ENCODE assay signal across 9 cellular contexts in the genomic region with DNA sequence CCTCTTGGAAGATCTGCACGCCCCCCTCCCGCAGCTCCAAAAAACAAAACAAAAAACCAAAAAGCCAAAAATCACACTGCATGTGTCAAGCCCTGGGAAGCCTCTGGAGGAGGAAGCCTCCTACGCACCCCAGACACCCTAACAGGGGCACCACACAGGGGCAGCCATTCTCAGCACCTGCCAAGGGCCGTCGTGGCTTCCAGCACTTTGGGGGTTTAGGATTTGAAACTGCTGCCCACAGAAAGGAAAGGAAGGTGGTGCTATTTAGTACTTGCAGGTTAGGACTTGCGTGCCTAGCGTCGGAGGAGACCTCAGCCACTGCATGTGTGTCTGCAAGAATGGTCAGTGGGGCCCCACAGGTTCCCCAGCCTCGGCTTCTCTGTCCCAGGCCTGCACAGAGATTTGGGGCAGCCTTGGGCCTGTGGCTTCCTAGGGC. TPM values are rescaled to one million over a fixed set of nuclear protein-coding genes. Genes with fewer than 3 reads are reported as not detected.
A peak's percentile ranks its signal among the peaks of the same experiment; 100 is the strongest.
DNase-seq lines count a peak whose midpoint lies in the region; ATAC-seq, FAIRE-seq and TF ChIP-seq lines count a peak whose summit lies in the region.
"Had no signal": no experiment of that assay in that cellular context is flagged by ENCODE, and none has a peak within 500 bp of the region (broad histone marks: within the 10 kb centered on the region; RNA-seq: fewer than 3 reads in every experiment).

No MANE protein-coding gene starts in this region.

- peaks cover 4% of the 10 kb centered on the region for H3K4me1 Mint-ChIP-seq in mesothelial cell of epicardium

- no TSS peak for BruUV-seq in HepG2 (replicated peaks; lab: Mats Ljungman, UMichigan)

- FAIRE-seq in HepG2 (lab: Jason Lieb, UNC): no peak

- H3K9me3 Mint-ChIP-seq in mesothelial cell of epicardium: no peaks in the 10 kb centered on the region

- peak; percentile 20 for ATAC-seq in GM18505 (IDR thresholded peaks at IDR 0.05; ENCODE audit: unreplicated experiment)
- peak; percentile 6 for ATAC-seq in GM21619 (IDR thresholded peaks at IDR 0.05; ENCODE audit: unreplicated experiment)
- ATAC-seq in HepG2: peak; percentile 4; the same call in 1 of the 3 replicates

- no peaks in the 10 kb centered on the region for H3K36me3 Mint-ChIP-seq in mesothelial cell of epicardium

- TF ChIP-seq POLR2A in GM18505 (IDR thresholded peaks at IDR 0.05; ENCODE audit: borderline replicate concordance, extremely low read depth, insufficient read depth, insufficient read length) (no peak), NB4 (IDR thresholded peaks at IDR 0.05; ENCODE audit: extremely low read depth, insufficient read length) (no peak), HepG2 (IDR thresholded peaks at IDR 0.05; ENCODE audit: insufficient read depth in 1 of 2, low read depth in 2 of 2, low read length in 2 of 2) (no peak)

- TF ChIP-seq CTCF in NB4 (IDR thresholded peaks at IDR 0.05; ENCODE audit: low read depth, low read length) (no peak), HepG2 (CRISPR knock-in tag; IDR thresholded peaks at IDR 0.05) (no peak), mesothelial cell of epicardium (IDR thresholded peaks at IDR 0.05; ENCODE audit: unreplicated experiment) (no peak)

- peaks cover 2 to 66% of the 10 kb centered on the region in 2 experiments; a peak in 4 of 5 replicates for H3K27me3 ChIP-seq in HepG2 (ENCODE audit: control insufficient read depth in 1 of 2, insufficient read depth in 2 of 2, low read length in 2 of 2)

- H3K36me3 ChIP-seq in HepG2 (replicated peaks in 1 of 2; ENCODE audit: control insufficient read depth in 1 of 2, insufficient read depth in 2 of 2, low read length in 2 of 2): no peaks in the 10 kb centered on the region
- H3K36me3 ChIP-seq: esophagus muscularis mucosa had no signal

- TF ChIP-seq EP300 in HepG2 (IDR thresholded peaks at IDR 0.05; ENCODE audit: low read depth in 2 of 2, low read length in 2 of 2) (no peak), HepG2 (CRISPR knock-in tag; IDR thresholded peaks at IDR 0.05; ENCODE audit: borderline replicate concordance) (no peak)

- CTCF ChIA-PET in HepG2 (lab: Yijun Ruan, JAX; ENCODE audit: low intra/inter-chr PET ratio, low total read pairs): no interaction called here

- POLR2A ChIA-PET in HepG2 (lab: Yijun Ruan, JAX): no interaction called here

- H3K27ac ChIP-seq in HepG2 (ENCODE audit: extremely low read length, insufficient read depth, low read length): no peak overlapping the region
- H3K27ac ChIP-seq: esophagus muscularis mucosa had no signal

- H3K27me3 Mint-ChIP-seq in mesothelial cell of epicardium (ENCODE audit: low read depth): peaks cover 2% of the 10 kb centered on the region

- no peak overlapping the region for H3K9ac ChIP-seq in HepG2 (ENCODE audit: insufficient read depth, low read depth, low read length)

- H3K4me3 ChIP-seq in NB4 (ENCODE audit: low read depth, low read length) (no peak overlapping the region), HepG2 (replicated peaks in 1 of 3; ENCODE audit: insufficient read depth in 1 of 3, low read depth in 2 of 3, low read length in 3 of 3) (no peak overlapping the region)

- WGBS in HepG2 (ENCODE audit: low lambda C conversion rate): 42% methylated on average over 6 of the region's 9 CpGs

- H3K4me3 Mint-ChIP-seq in mesothelial cell of epicardium: no peak overlapping the region

- H3K79me2 ChIP-seq in HepG2 (ENCODE audit: insufficient read depth, low read length): no peaks in the 10 kb centered on the region

- DNase-seq in NB4 (ENCODE audit: low read depth) (peak; percentile 70), HepG2 (ENCODE audit: low spot score) (no peak), glomerular visceral epithelial cell (ENCODE audit: extremely low spot score) (no peak), mesothelial cell of epicardium (ENCODE audit: low spot score in 2 of 2, unreplicated experiment in 2 of 2) (no peak), GM19240 (ENCODE audit: insufficient read length, low spot score) (no peak), NCI-H510A treated with DMSO at 0.1 percent for 48 hours (lab: John Stamatoyannopoulos, UW) (no peak)

- in situ Hi-C loops in HepG2 (cut with HindIII; ENCODE audit: extremely low pct_ligation_motif_present, low pct_unique_long_range_greater_than_20kb): no loop called here

- no peaks in the 10 kb centered on the region for H4K20me1 ChIP-seq in HepG2 (ENCODE audit: insufficient read depth, low read length)

- intact Hi-C loops in HepG2 (cut with micrococcal nuclease; ENCODE audit: unreplicated experiment): no loop called here

- H3K4me2 ChIP-seq in HepG2 (ENCODE audit: low read depth, low read length): no peak overlapping the region

- H3K27ac Mint-ChIP-seq in mesothelial cell of epicardium: no peak overlapping the region

- no peak overlapping the region for H2AFZ ChIP-seq in HepG2 (ENCODE audit: low read length)

- TF ChIP-seq RAD21 in HepG2 (CRISPR knock-in tag; IDR thresholded peaks at IDR 0.05): no peak

- no peaks in the 10 kb centered on the region for H3K9me3 ChIP-seq in HepG2 (ENCODE audit: low read length)
- H3K9me3 ChIP-seq: esophagus muscularis mucosa had no signal

- H3K4me1 ChIP-seq in HepG2 (ENCODE audit: insufficient read depth, low read length): no peaks in the 10 kb centered on the region
- H3K4me1 ChIP-seq: esophagus muscularis mucosa had no signal

TF ChIP-seq in HepG2, 621 proteins besides CTCF, POLR2A, EP300 and RAD21 (continues in another document):
- TF ChIP-seq ZNF558 (CRISPR knock-in tag; IDR thresholded peaks at IDR 0.05; ENCODE audit: borderline replicate concordance) (no peak), TCF7 (IDR thresholded peaks at IDR 0.05; ENCODE audit: low read depth) (no peak), ZFY (CRISPR knock-in tag; IDR thresholded peaks at IDR 0.05) (no peak), ZNF724P (CRISPR knock-in tag; IDR thresholded peaks at IDR 0.05; ENCODE audit: borderline replicate concordance) (no peak)
- TF ChIP-seq, protein P1, sequence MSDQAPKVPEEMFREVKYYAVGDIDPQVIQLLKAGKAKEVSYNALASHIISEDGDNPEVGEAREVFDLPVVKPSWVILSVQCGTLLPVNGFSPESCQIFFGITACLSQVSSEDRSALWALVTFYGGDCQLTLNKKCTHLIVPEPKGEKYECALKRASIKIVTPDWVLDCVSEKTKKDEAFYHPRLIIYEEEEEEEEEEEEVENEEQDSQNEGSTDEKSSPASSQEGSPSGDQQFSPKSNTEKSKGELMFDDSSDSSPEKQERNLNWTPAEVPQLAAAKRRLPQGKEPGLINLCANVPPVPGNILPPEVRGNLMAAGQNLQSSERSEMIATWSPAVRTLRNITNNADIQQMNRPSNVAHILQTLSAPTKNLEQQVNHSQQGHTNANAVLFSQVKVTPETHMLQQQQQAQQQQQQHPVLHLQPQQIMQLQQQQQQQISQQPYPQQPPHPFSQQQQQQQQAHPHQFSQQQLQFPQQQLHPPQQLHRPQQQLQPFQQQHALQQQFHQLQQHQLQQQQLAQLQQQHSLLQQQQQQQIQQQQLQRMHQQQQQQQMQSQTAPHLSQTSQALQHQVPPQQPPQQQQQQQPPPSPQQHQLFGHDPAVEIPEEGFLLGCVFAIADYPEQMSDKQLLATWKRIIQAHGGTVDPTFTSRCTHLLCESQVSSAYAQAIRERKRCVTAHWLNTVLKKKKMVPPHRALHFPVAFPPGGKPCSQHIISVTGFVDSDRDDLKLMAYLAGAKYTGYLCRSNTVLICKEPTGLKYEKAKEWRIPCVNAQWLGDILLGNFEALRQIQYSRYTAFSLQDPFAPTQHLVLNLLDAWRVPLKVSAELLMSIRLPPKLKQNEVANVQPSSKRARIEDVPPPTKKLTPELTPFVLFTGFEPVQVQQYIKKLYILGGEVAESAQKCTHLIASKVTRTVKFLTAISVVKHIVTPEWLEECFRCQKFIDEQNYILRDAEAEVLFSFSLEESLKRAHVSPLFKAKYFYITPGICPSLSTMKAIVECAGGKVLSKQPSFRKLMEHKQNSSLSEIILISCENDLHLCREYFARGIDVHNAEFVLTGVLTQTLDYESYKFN (CRISPR knock-in tag; conservative IDR thresholded peaks at IDR 0.05): no peak

RNA-seq across cellular contexts. Expression of a gene that starts 0.4 kb away (rescaled TPM):
- total RNA-seq in HepG2 (2016; rRNA removed; fragmentation: Illumina TruSeq; extraction: Trizol) (not detected in 2 replicates), mesothelial cell of epicardium (not detected in 3 replicates)
- total RNA-seq in HepG2 (2016; cell fraction: cytosol; rRNA removed; fragmentation: Illumina TruSeq; extraction: Trizol; ENCODE audit: low read depth): not detected in 2 replicates
- 0.04 TPM in 1 of 2 replicates, not detected in the other for total RNA-seq in HepG2 (2016; cell fraction: insoluble cytoplasmic fraction; rRNA removed; fragmentation: Illumina TruSeq; extraction: Trizol)
- not detected in 2 replicates for total RNA-seq in HepG2 (2016; cell fraction: membrane; rRNA removed; fragmentation: Illumina TruSeq; extraction: Trizol)
- total RNA-seq in HepG2 (2016; cell fraction: nucleus; rRNA removed; fragmentation: Illumina TruSeq; extraction: Trizol): not detected in 2 replicates
- not detected in 2 replicates for polyA plus RNA-seq in HepG2 (2011; rRNA removed)
- 0.04 TPM in 1 of 2 replicates, not detected in the other for polyA plus RNA-seq in HepG2 (2011; cell fraction: cytosol; rRNA removed)
- polyA plus RNA-seq in HepG2 (2011; cell fraction: nucleus; rRNA removed): 0.05 and 0.06 TPM in 2 replicates
- not detected in 2 replicates for polyA plus RNA-seq in HepG2 (2012)
- polyA plus RNA-seq in HepG2 (2016; cell fraction: cytosol; fragmentation: Illumina TruSeq; extraction: Trizol; ENCODE audit: low read depth): not detected in 2 replicates
- not detected in 2 replicates for polyA plus RNA-seq in HepG2 (2016; cell fraction: insoluble cytoplasmic fraction; fragmentation: Illumina TruSeq; extraction: Trizol; ENCODE audit: low read depth)
- not detected in 2 replicates for polyA plus RNA-seq in HepG2 (2016; cell fraction: membrane; fragmentation: Illumina TruSeq; extraction: Trizol; ENCODE audit: low read depth)
- polyA plus RNA-seq in HepG2 (2016; cell fraction: nucleus; fragmentation: Illumina TruSeq; extraction: Trizol; ENCODE audit: insufficient read depth, low read depth): 0.18 TPM in 1 of 2 replicates, not detected in the other
- polyA minus RNA-seq in HepG2 (2011; rRNA and poly(A)+ RNA removed; ENCODE audit: low replicate concordance): 0.09 and 0.14 TPM in 2 replicates
- not detected in 2 replicates for polyA minus RNA-seq in HepG2 (2011; cell fraction: cytosol; rRNA and poly(A)+ RNA removed)
- polyA minus RNA-seq in HepG2 (2011; cell fraction: nucleus; rRNA and poly(A)+ RNA removed): not detected in 2 replicates
